In genomic region chr1:228373681-228374571, GRCh38 we compare ENCODE assay signal across 17 cellular contexts. TPM values are rescaled to one million over a fixed set of nuclear protein-coding genes. Genes with fewer than 3 reads are reported as not detected.
A peak's percentile ranks its signal among the peaks of the same experiment; 100 is the strongest.
DNase-seq lines count a peak whose midpoint lies in the region; ATAC-seq, FAIRE-seq and TF ChIP-seq lines count a peak whose summit lies in the region.
"Had no signal": no experiment of that assay in that cellular context is flagged by ENCODE, and none has a peak within 500 bp of the region (broad histone marks: within the 10 kb centered on the region; RNA-seq: fewer than 3 reads in every experiment).

No MANE protein-coding gene starts in this region.

- WGBS in K562 (ENCODE audit: insufficient coverage, low coverage, missing lambda C conversion rate), result 87% methylated on average over 14 of the region's 14 CpGs

- intact Hi-C loops in K562 (cut with micrococcal nuclease), result no loop called here
- intact Hi-C loops in left ventricle myocardium superior (cut with micrococcal nuclease), result no loop called here
- intact Hi-C loops in gastrocnemius medialis (cut with DNase I; ENCODE audit: low total_unique reads), result no loop called here

- CTCF ChIA-PET in K562 (lab: Yijun Ruan, JAX; ENCODE audit: low intra/inter-chr PET ratio), result no interaction called here

- no peak for FAIRE-seq in K562 (lab: Jason Lieb, UNC)
- FAIRE-seq: endothelial cell of umbilical vein had no signal

- H3K4me3 ChIP-seq in K562, result no peak overlapping the region
- no peak overlapping the region for H3K4me3 ChIP-seq in gastrocnemius medialis
- H3K4me3 ChIP-seq: SJSA1 had no signal

- peaks cover 9% of the 10 kb centered on the region; the same call in 2 of the 3 replicates for H3K79me2 ChIP-seq in K562 (ENCODE audit: control insufficient read depth, insufficient read depth, low read length)

- H3K27me3 ChIP-seq in K562 (ENCODE audit: control insufficient read depth in 2 of 2, insufficient read depth in 2 of 2, low read length in 2 of 2), result no peaks in the 10 kb centered on the region
- H3K27me3 ChIP-seq in gastrocnemius medialis, result no peaks in the 10 kb centered on the region

- H3K27ac ChIP-seq in C4-2B, result peak overlapping the region; percentile 14; the same call in 1 of the 2 replicates
- H3K27ac ChIP-seq in K562 (ENCODE audit: extremely low read depth, low read depth, low read length), result no peak overlapping the region
- H3K27ac ChIP-seq in gastrocnemius medialis, result peak overlapping the region; percentile 82 to 92 (median 86)
- H3K27ac ChIP-seq: SJSA1 had no signal

- BruUV-seq in K562 (replicated peaks; lab: Mats Ljungman, UMichigan), result no TSS peak

- no peak for TF ChIP-seq RAD21 in K562 (CRISPR knock-in tag; conservative IDR thresholded peaks at IDR 0.05 in 1 of 2, IDR thresholded peaks at IDR 0.05 in 1 of 2)

- no peak overlapping the region for H2AFZ ChIP-seq in K562 (ENCODE audit: low read depth, low read length)

- ATAC-seq in K562 (no peak), left ventricle myocardium superior (no peak), gastrocnemius medialis (no peak), GM21515 (IDR thresholded peaks at IDR 0.05; ENCODE audit: unreplicated experiment) (no peak), HG02763 (IDR thresholded peaks at IDR 0.05; ENCODE audit: unreplicated experiment) (no peak)
- ATAC-seq: naive thymus-derived CD4-positive, alpha-beta T cell; stimulated activated naive CD8-positive, alpha-beta T cell treated with anti-CD3 and anti-CD28 coated beads, Interleukin-15, amount 100 ng/mL, for 72 hours had no signal

- no peaks in the 10 kb centered on the region for H3K9me1 ChIP-seq in K562 (ENCODE audit: control insufficient read depth, insufficient read depth, low read length)

- H3K36me3 ChIP-seq in K562 (ENCODE audit: control insufficient read depth, insufficient read depth, low read length) (peaks cover 10% of the 10 kb centered on the region; the same call in 1 of the 3 replicates), gastrocnemius medialis (peaks cover 0 to 76% of the 10 kb centered on the region in 2 donors)
- H3K36me3 ChIP-seq: SJSA1 had no signal

- in situ Hi-C loops in K562 (cut with MboI), result no loop called here
- in situ Hi-C loops in gastrocnemius medialis (cut with MboI; ENCODE audit: low sequenced_read_pairs in 4 of 4), result no loop called here

- H3K4me2 ChIP-seq in K562 (ENCODE audit: insufficient read depth, low read length), result no peak overlapping the region

- H4K20me1 ChIP-seq in K562 (replicated peaks; ENCODE audit: control insufficient read depth, insufficient read depth, low read length), result no peaks in the 10 kb centered on the region

- no peak for TF ChIP-seq POLR2A in K562 (conservative IDR thresholded peaks at IDR 0.05)
- no peak for TF ChIP-seq POLR2A in gastrocnemius medialis (IDR thresholded peaks at IDR 0.05)

- DNase-seq in K562 (ENCODE audit: extremely low read depth in 1 of 4, low spot score in 3 of 4), result no peak
- DNase-seq in left ventricle myocardium superior, result peak; percentile 36
- DNase-seq in gastrocnemius medialis, result peak in 1 of 2 donors; percentile 43
- no peak for DNase-seq in pons (ENCODE audit: low spot score)
- no peak for DNase-seq in activated CD8-positive, alpha-beta memory T cell treated with anti-CD3 and anti-CD28 coated beads, Interleukin-2, amount 50 U/mL, for 4 hours
- DNase-seq: amniotic stem cell; naive thymus-derived CD4-positive, alpha-beta T cell; NCI-H1930; NCI-H510A; stimulated activated naive CD8-positive, alpha-beta T cell treated with anti-CD3 and anti-CD28 coated beads, Interleukin-15, amount 100 ng/mL, for 72 hours had no signal

- H3K9ac ChIP-seq in K562 (ENCODE audit: insufficient read depth in 1 of 2, low read depth in 2 of 2, low read length in 2 of 2), result peak overlapping the region in 1 of 2 experiments; percentile 90; a peak in 2 of 4 replicates

- H3K9me3 ChIP-seq in K562 (replicated peaks; ENCODE audit: control insufficient read depth, insufficient read depth, low read depth, low read length), result no peaks in the 10 kb centered on the region
- no peaks in the 10 kb centered on the region for H3K9me3 ChIP-seq in gastrocnemius medialis
- H3K9me3 ChIP-seq: SJSA1 had no signal

- no peak for TF ChIP-seq CTCF in C4-2B (conservative IDR thresholded peaks at IDR 0.05)
- TF ChIP-seq CTCF in K562 (IDR thresholded peaks at IDR 0.05 in 2 of 3, conservative IDR thresholded peaks at IDR 0.05 in 1 of 3; ENCODE audit: insufficient read depth in 2 of 3, low read depth in 1 of 3, low read length in 3 of 3), result no peak
- TF ChIP-seq CTCF in gastrocnemius medialis (IDR thresholded peaks at IDR 0.05 in 4 of 5, conservative IDR thresholded peaks at IDR 0.05 in 1 of 5), result no peak

- no peak for TF ChIP-seq EP300 in K562 (IDR thresholded peaks at IDR 0.05; ENCODE audit: low read length)

- POLR2A ChIA-PET in K562 (lab: Yijun Ruan, JAX), result interaction anchor here (1.0 to 1.6 kb wide), 6 partner anchors 10 to 84 kb away, joined by 3 to 5 read pairs (median 4); a partner anchor contains a TSS

- H3K4me1 ChIP-seq in K562 (replicated peaks in 1 of 2; ENCODE audit: control insufficient read depth in 2 of 2, insufficient read depth in 2 of 2, low read length in 2 of 2), result peaks cover 28 to 96% of the 10 kb centered on the region in 2 experiments
- H3K4me1 ChIP-seq in gastrocnemius medialis, result peaks cover 22 to 61% of the 10 kb centered on the region in 2 donors
- H3K4me1 ChIP-seq: SJSA1 had no signal

TF ChIP-seq in K562, 482 proteins besides CTCF, POLR2A, EP300 and RAD21 (continues in another document):
- 0 out of 4 replicates have a peak, but pooled peaks of 1 of the 2 experiments have one; percentile 12 for TF ChIP-seq HDAC1 (IDR thresholded peaks at IDR 0.05)
- peak; percentile 97 for TF ChIP-seq RBM25 (IDR thresholded peaks at IDR 0.05; ENCODE audit: low read depth, low read length, severe bottlenecking)
- peak; percentile 97 for TF ChIP-seq BCOR (IDR thresholded peaks at IDR 0.05)
- TF ChIP-seq SMARCA5 (IDR thresholded peaks at IDR 0.05), result peak; percentile 94
- TF ChIP-seq ZNF324 (CRISPR knock-in tag; IDR thresholded peaks at IDR 0.05), result no peak
- peak; percentile 52 for TF ChIP-seq CHD4 (IDR thresholded peaks at IDR 0.05; ENCODE audit: insufficient read depth, insufficient replicate concordance, low read depth, low read length, poor library complexity, severe bottlenecking)
- TF ChIP-seq CBX1 (IDR thresholded peaks at IDR 0.05; ENCODE audit: low read depth), result peak; percentile 82; the same call in 1 of the 2 replicates
- TF ChIP-seq ZFP36 (IDR thresholded peaks at IDR 0.05; ENCODE audit: low read depth, low read length, partially characterized antibody), result peak; percentile 100
- no peak for TF ChIP-seq SMAD1 (IDR thresholded peaks at IDR 0.05; ENCODE audit: low read depth, low read length, partially characterized antibody)
- no peak for TF ChIP-seq HOXB6 (CRISPR knock-in tag; IDR thresholded peaks at IDR 0.05; ENCODE audit: borderline replicate concordance)
- no peak for TF ChIP-seq TRIM24 (IDR thresholded peaks at IDR 0.05)
- 0 out of 2 replicates have a peak, but pooled peaks have one; percentile 25 for TF ChIP-seq ZFX (CRISPR knock-in tag; IDR thresholded peaks at IDR 0.05)
- TF ChIP-seq NFE2L1 (tag; IDR thresholded peaks at IDR 0.05; ENCODE audit: borderline replicate concordance, low read depth), result no peak
- TF ChIP-seq POLR2G (IDR thresholded peaks at IDR 0.05; ENCODE audit: low read depth, low read length), result peak; percentile 25; the same call in 1 of the 2 replicates

RNA-seq across cellular contexts. Expression of gene TRIM11, which starts 32.7 kb away (rescaled TPM):
- 106 and 219 TPM in 2 replicates for total RNA-seq in K562 (2011; cell fraction: chromatin; rRNA removed; ENCODE audit: low replicate concordance)
- 114 and 116 TPM in 2 replicates for total RNA-seq in K562 (2011; cell fraction: nucleolus; rRNA removed)
- 107 and 126 TPM in 2 replicates for total RNA-seq in K562 (2011; cell fraction: nucleoplasm; rRNA removed)
- total RNA-seq in K562 (2014; rRNA removed) (45.1 and 49.1 TPM in 2 replicates), K562 (2014; rRNA removed; fragmentation: Illumina TruSeq; extraction: Trizol) (14.8 and 18.0 TPM in 2 replicates), K562 (2015; rRNA removed; fragmentation: Illumina TruSeq; extraction: Trizol) (29.7 and 29.8 TPM in 2 replicates), K562 (2021) (64.3 and 66.8 TPM in 2 replicates), left ventricle myocardium superior (7.6 TPM), gastrocnemius medialis (10 to 100 TPM in 2 of 4 donors, 1 to 10 TPM in 2; 4.0 to 12.2 (median 9.3) TPM)
- polyA plus RNA-seq in K562 (2011; rRNA removed) (17.5 and 26.5 TPM in 2 replicates), K562 (2014; fragmentation: Illumina TruSeq; extraction: Trizol) (33.7 and 35.0 TPM in 2 replicates), K562 (2014; fragmentation: Nextera tagmentation; extraction: Ambion mirVana) (1 to 10 TPM; 3.6 to 3.8 TPM), K562 (2014; rRNA removed) (34.4 and 43.0 TPM in 2 replicates)
- polyA plus RNA-seq in K562 (2011; cell fraction: cytosol; rRNA removed), result 15.7 and 25.5 TPM in 2 replicates
- polyA plus RNA-seq in K562 (2011; cell fraction: nucleus; rRNA removed), result 67.6 and 116 TPM in 2 replicates
- 33.4 and 43.7 TPM in 2 replicates for polyA plus RNA-seq in K562 (2012)
- polyA minus RNA-seq in K562 (2011; rRNA and poly(A)+ RNA removed), result 24.4 and 25.6 TPM in 2 replicates
- polyA minus RNA-seq in K562 (2011; cell fraction: cytosol; rRNA and poly(A)+ RNA removed), result 22.2 and 23.9 TPM in 2 replicates
- 42.0 and 46.8 TPM in 2 replicates for polyA minus RNA-seq in K562 (2011; cell fraction: nucleus; rRNA and poly(A)+ RNA removed)

RNA-seq across cellular contexts. Expression of gene TRIM17, which starts 42.7 kb away (rescaled TPM):
- total RNA-seq in K562 (2011; cell fraction: chromatin; rRNA removed; ENCODE audit: low replicate concordance), result not detected in 2 replicates
- total RNA-seq in K562 (2011; cell fraction: nucleolus; rRNA removed), result 0.26 TPM in 1 of 2 replicates, not detected in the other
- total RNA-seq in K562 (2011; cell fraction: nucleoplasm; rRNA removed), result not detected in 2 replicates
- total RNA-seq in K562 (2014; rRNA removed), result not detected in 2 replicates
- total RNA-seq in K562 (2014; rRNA removed; fragmentation: Illumina TruSeq; extraction: Trizol), result not detected in 2 replicates
- total RNA-seq in K562 (2015; rRNA removed; fragmentation: Illumina TruSeq; extraction: Trizol), result not detected in 2 replicates
- total RNA-seq in K562 (2021), result not detected in 2 replicates
- not detected in 2 replicates for polyA plus RNA-seq in K562 (2011; rRNA removed)
- polyA plus RNA-seq in K562 (2011; cell fraction: cytosol; rRNA removed), result not detected in 2 replicates
- polyA plus RNA-seq in K562 (2011; cell fraction: nucleus; rRNA removed), result 0.07 TPM in 1 of 2 replicates, not detected in the other
- 0.35 and 0.83 TPM in 2 replicates for polyA plus RNA-seq in K562 (2012)
- polyA plus RNA-seq in K562 (2014; fragmentation: Illumina TruSeq; extraction: Trizol), result not detected in 2 replicates
- not detected for polyA plus RNA-seq in K562 (2014; fragmentation: Nextera tagmentation; extraction: Ambion mirVana)
- not detected in 2 replicates for polyA plus RNA-seq in K562 (2014; rRNA removed)
- polyA minus RNA-seq in K562 (2011; rRNA and poly(A)+ RNA removed), result not detected in 2 replicates
- polyA minus RNA-seq in K562 (2011; cell fraction: cytosol; rRNA and poly(A)+ RNA removed), result not detected in 2 replicates
- polyA minus RNA-seq in K562 (2011; cell fraction: nucleus; rRNA and poly(A)+ RNA removed), result not detected in 2 replicates
- 0.50 TPM for total RNA-seq in left ventricle myocardium superior
- not detected for total RNA-seq in gastrocnemius medialis
- total RNA-seq: endothelial cell of umbilical vein, G401, lung microvascular endothelial cell, SJSA1 had no signal
- polyA plus RNA-seq: endothelial cell of umbilical vein had no signal
